ENCODE assay signal across 25 cellular contexts in the genomic region with DNA sequence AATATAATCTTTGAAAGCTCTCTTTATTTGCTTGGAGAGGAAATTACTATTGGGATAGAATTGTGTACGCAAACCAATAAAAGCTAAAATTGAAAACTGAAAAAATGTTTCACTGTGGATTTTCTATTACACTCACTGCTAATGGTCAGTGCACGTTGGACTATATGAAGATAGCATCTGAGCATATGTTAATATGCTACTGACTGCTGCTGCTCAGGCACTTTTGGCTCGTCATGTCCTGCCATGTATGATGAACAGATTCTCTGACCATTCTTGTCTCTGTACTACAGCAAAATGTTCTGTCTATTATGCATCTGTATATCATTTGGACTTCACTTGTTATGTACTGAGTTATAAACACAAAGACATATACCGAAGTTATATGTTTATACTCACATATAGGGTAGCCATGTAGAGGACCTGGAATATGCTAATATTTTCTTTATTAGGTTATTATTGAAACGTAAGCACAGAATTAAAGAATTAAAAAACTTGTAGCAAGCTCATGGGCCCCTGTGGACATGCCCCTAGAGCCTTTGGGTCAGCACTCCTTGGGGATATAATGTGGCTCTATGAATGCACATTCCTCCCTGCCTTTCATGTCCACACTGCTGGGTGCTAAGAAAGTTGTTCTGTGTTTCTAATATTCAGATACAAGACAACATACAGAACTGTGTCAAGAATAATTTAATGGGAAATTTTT.
"Had no signal": no experiment of that assay in that cellular context is flagged by ENCODE, and none has a peak within 500 bp of the region (broad histone marks: within the 10 kb centered on the region; RNA-seq: fewer than 3 reads in every experiment).

No MANE protein-coding gene starts in this region.

- H3K27ac ChIP-seq: colonic mucosa, sigmoid colon had no signal

- H3K4me3 ChIP-seq: colonic mucosa, sigmoid colon, tibial nerve had no signal

- H3K36me3 Mint-ChIP-seq: activated CD8-positive, alpha-beta memory T cell treated with anti-CD3 and anti-CD28 coated beads, Interleukin-2, amount 10 ng/mL, durations not matched to agents 7 days and 5 days; activated naive CD8-positive, alpha-beta T cell; naive thymus-derived CD8-positive, alpha-beta T cell; stimulated activated memory B cell treated with anti-CD40 and anti-IgM and Interleukin-4, amounts not matched to agents 10 μg/mL and 1 μg/mL and 100 μg/mL, for 72 hours had no signal

- ATAC-seq: activated CD8-positive, alpha-beta memory T cell treated with anti-CD3 and anti-CD28 coated beads, Interleukin-2, amount 10 ng/mL, durations not matched to agents 7 days and 5 days; activated CD8-positive, alpha-beta T cell treated with anti-CD3 and anti-CD28 coated beads, Interleukin-2, amount 10 ng/mL, durations not matched to agents 7 days and 5 days; naive thymus-derived CD8-positive, alpha-beta T cell; stimulated activated memory B cell treated with anti-CD40 and anti-IgM and Interleukin-4, amounts not matched to agents 10 μg/mL and 1 μg/mL and 100 μg/mL, for 72 hours; stimulated activated naive CD8-positive, alpha-beta T cell treated with anti-CD3 and anti-CD28 coated beads, Interleukin-15, amount 100 ng/mL, for 72 hours had no signal

- FAIRE-seq: bronchial epithelial cell, small intestine had no signal

- H3K36me3 ChIP-seq: colonic mucosa, sigmoid colon, tibial nerve had no signal

- H3K9me3 Mint-ChIP-seq: activated B cell treated with CpG ODN at 0.5 μM for 24 hours; activated T-helper 2 cell treated with anti-CD3 and anti-CD28 coated beads, Interferon-gamma antibody, Interleukin-2, Interleukin-4, amounts not matched to agents 10 μg/mL and 5 μg/mL and 100 μg/mL, durations not matched to agents 14 hours and 24 hours and 36 hours; naive thymus-derived CD8-positive, alpha-beta T cell; stimulated activated memory B cell treated with anti-CD40 and anti-IgM and Interleukin-4, amounts not matched to agents 10 μg/mL and 1 μg/mL and 100 μg/mL, for 72 hours; stimulated activated naive CD8-positive, alpha-beta T cell treated with anti-CD3 and anti-CD28 coated beads, Interleukin-15, amount 100 ng/mL, for 72 hours; T-helper 2 cell treated with Interferon-gamma antibody and Interleukin-4, amounts not matched to agents 5 μg/mL and 100 μg/mL, for 36 hours had no signal

- H3K4me1 Mint-ChIP-seq: activated B cell treated with CpG ODN at 0.5 μM for 24 hours; activated CD8-positive, alpha-beta memory T cell treated with anti-CD3 and anti-CD28 coated beads, Interleukin-2, amount 10 ng/mL, durations not matched to agents 7 days and 5 days; naive thymus-derived CD8-positive, alpha-beta T cell; stimulated activated memory B cell treated with anti-CD40 and anti-IgM and Interleukin-4, amounts not matched to agents 10 μg/mL and 1 μg/mL and 100 μg/mL, for 72 hours; stimulated activated naive CD8-positive, alpha-beta T cell treated with anti-CD3 and anti-CD28 coated beads, Interleukin-15, amount 100 ng/mL, for 72 hours had no signal

- DNase-seq: activated B cell treated with CpG ODN at 0.5 μM for 24 hours; activated CD4-positive, alpha-beta T cell treated with anti-CD3 and anti-CD28 coated beads, Interleukin-2, amount 50 U/mL, for 1 hour; activated CD8-positive, alpha-beta memory T cell treated with anti-CD3 and anti-CD28 coated beads, Interleukin-2, amount 10 ng/mL, durations not matched to agents 7 days and 5 days; activated CD8-positive, alpha-beta T cell treated with anti-CD3 and anti-CD28 coated beads, Interleukin-2, amount 10 ng/mL, durations not matched to agents 7 days and 5 days; activated T-cell treated with anti-CD3 and anti-CD28 coated beads, Interleukin-2, amount 50 U/mL, for 48 hours; anterior cingulate cortex; cerebellar nuclear complex; colonic mucosa; effector CD8-positive, alpha-beta T cell; mammary epithelial cell; midbrain; naive thymus-derived CD8-positive, alpha-beta T cell; sigmoid colon; small intestine; stimulated activated CD4-positive, alpha-beta T cell treated with anti-CD3 and anti-CD28 coated beads, Interleukin-4, amount 100 ng/mL, for 4 hours; stimulated activated CD8-positive, alpha-beta memory T cell treated with anti-CD3 and anti-CD28 coated beads, Interleukin-4, amount 100 ng/mL, for 48 hours; stimulated activated naive CD8-positive, alpha-beta T cell treated with anti-CD3 and anti-CD28 coated beads, Interleukin-15, amount 100 ng/mL, for 72 hours; substantia nigra; T-helper 1 cell had no signal

- H3K4me1 ChIP-seq: colonic mucosa had no signal

- H3K4me3 Mint-ChIP-seq: activated B cell treated with CpG ODN at 0.5 μM for 24 hours; activated CD8-positive, alpha-beta memory T cell treated with anti-CD3 and anti-CD28 coated beads, Interleukin-2, amount 10 ng/mL, durations not matched to agents 7 days and 5 days; activated CD8-positive, alpha-beta T cell treated with anti-CD3 and anti-CD28 coated beads, Interleukin-2, amount 10 ng/mL, durations not matched to agents 7 days and 5 days; activated naive CD8-positive, alpha-beta T cell; naive thymus-derived CD8-positive, alpha-beta T cell; stimulated activated memory B cell treated with anti-CD40 and anti-IgM and Interleukin-4, amounts not matched to agents 10 μg/mL and 1 μg/mL and 100 μg/mL, for 72 hours; stimulated activated naive CD8-positive, alpha-beta T cell treated with anti-CD3 and anti-CD28 coated beads, Interleukin-15, amount 100 ng/mL, for 72 hours; T-helper 2 cell treated with Interferon-gamma antibody and Interleukin-4, amounts not matched to agents 5 μg/mL and 100 μg/mL, for 36 hours had no signal

- H3K9me3 ChIP-seq: colonic mucosa, sigmoid colon, tibial nerve had no signal

- H3K27ac Mint-ChIP-seq: activated B cell treated with CpG ODN at 0.5 μM for 24 hours; activated CD8-positive, alpha-beta memory T cell treated with anti-CD3 and anti-CD28 coated beads, Interleukin-2, amount 10 ng/mL, durations not matched to agents 7 days and 5 days; activated CD8-positive, alpha-beta T cell treated with anti-CD3 and anti-CD28 coated beads, Interleukin-2, amount 10 ng/mL, durations not matched to agents 7 days and 5 days; activated naive CD8-positive, alpha-beta T cell; activated T-helper 2 cell treated with anti-CD3 and anti-CD28 coated beads, Interferon-gamma antibody, Interleukin-2, Interleukin-4, amounts not matched to agents 10 μg/mL and 5 μg/mL and 100 μg/mL, durations not matched to agents 14 hours and 24 hours and 36 hours; naive thymus-derived CD8-positive, alpha-beta T cell; stimulated activated memory B cell treated with anti-CD40 and anti-IgM and Interleukin-4, amounts not matched to agents 10 μg/mL and 1 μg/mL and 100 μg/mL, for 72 hours; stimulated activated naive CD8-positive, alpha-beta T cell treated with anti-CD3 and anti-CD28 coated beads, Interleukin-15, amount 100 ng/mL, for 72 hours; T-helper 2 cell treated with Interferon-gamma antibody and Interleukin-4, amounts not matched to agents 5 μg/mL and 100 μg/mL, for 36 hours had no signal

- H3K27me3 Mint-ChIP-seq: activated B cell treated with CpG ODN at 0.5 μM for 24 hours; stimulated activated memory B cell treated with anti-CD40 and anti-IgM and Interleukin-4, amounts not matched to agents 10 μg/mL and 1 μg/mL and 100 μg/mL, for 72 hours; stimulated activated naive CD8-positive, alpha-beta T cell treated with anti-CD3 and anti-CD28 coated beads, Interleukin-15, amount 100 ng/mL, for 72 hours had no signal

- H3K27me3 ChIP-seq: colonic mucosa, sigmoid colon, tibial nerve had no signal
